In the genomic region with DNA sequence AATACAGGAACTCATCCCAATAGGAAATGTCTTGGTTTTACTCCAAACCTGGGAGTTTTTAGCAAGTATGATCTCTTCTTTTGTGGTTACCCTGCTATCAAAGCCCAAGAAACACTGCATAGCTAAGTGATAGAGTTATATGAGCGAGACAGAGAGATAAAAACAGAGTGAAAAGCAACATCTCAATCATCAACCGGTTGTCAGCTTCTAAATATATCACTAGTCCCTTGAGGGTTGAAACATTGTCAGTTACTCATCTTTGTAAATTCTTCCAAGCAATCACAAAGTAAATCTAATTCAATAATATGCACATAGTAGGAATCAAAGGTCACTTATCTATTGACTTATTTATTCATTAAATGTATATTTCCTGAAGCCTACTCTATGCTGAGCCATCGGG, we compare ENCODE assay signal across 26 cellular contexts.
"Had no signal": no experiment of that assay in that cellular context is flagged by ENCODE, and none has a peak within 500 bp of the region (broad histone marks: within the 10 kb centered on the region; RNA-seq: fewer than 3 reads in every experiment).

No MANE protein-coding gene starts in this region.

- H3K27ac ChIP-seq: adrenal gland, cardiac muscle cell, SJCRH30, SK-N-MC had no signal

- H3K27me3 ChIP-seq: adrenal gland, cardiac muscle cell, SJCRH30 had no signal

- ATAC-seq: activated CD8-positive, alpha-beta T cell treated with anti-CD3 and anti-CD28 coated beads, Interleukin-2, amount 10 ng/mL, durations not matched to agents 7 days and 5 days; activated naive CD4-positive, alpha-beta T cell treated with anti-CD3 and anti-CD28 coated beads, Interleukin-2, amount 50 U/mL, for 72 hours; Panc1 had no signal

- H3K36me3 ChIP-seq: adrenal gland, cardiac muscle cell, SJCRH30 had no signal

- H3K4me1 Mint-ChIP-seq: activated CD4-positive, alpha-beta T cell treated with anti-CD3 and anti-CD28 coated beads, Interleukin-2, amount 10 ng/mL, durations not matched to agents 7 days and 5 days; central memory CD8-positive, alpha-beta T cell had no signal

- DNase-seq: activated CD4-positive, alpha-beta T cell treated with anti-CD3 and anti-CD28 coated beads, Interleukin-2, amount 10 ng/mL, durations not matched to agents 7 days and 5 days; activated CD4-positive, alpha-beta T cell treated with anti-CD3 and anti-CD28 coated beads, Interleukin-2, amount 50 U/mL, for 48 hours; activated CD8-positive, alpha-beta T cell treated with anti-CD3 and anti-CD28 coated beads, Interleukin-2, amount 10 ng/mL, durations not matched to agents 7 days and 5 days; activated gamma-delta T cell treated with Interleukin-2 at 50 U/mL for 16 hours; activated naive CD4-positive, alpha-beta T cell treated with anti-CD3 and anti-CD28 coated beads for 36 hours; activated T-cell treated with anti-CD3 and anti-CD28 coated beads, Interleukin-2, amount 50 U/mL, for 24 hours; adrenal gland; anterior cingulate cortex; Kasumi-1; KG1; MM.1S; NCI-H1092 treated with DMSO at 0.1 percent for 48 hours; NCI-H1417; NCI-H187 treated with DMSO at 0.1 percent for 48 hours; NCI-H2081; NCI-H345; NCI-H524 treated with DMSO at 0.1 percent for 48 hours; SHP77; SJCRH30; T1000 had no signal

- H3K36me3 Mint-ChIP-seq: activated naive CD4-positive, alpha-beta T cell treated with anti-CD3 and anti-CD28 coated beads, Interleukin-2, amount 50 U/mL, for 72 hours had no signal

- H3K27ac Mint-ChIP-seq: activated CD4-positive, alpha-beta T cell treated with anti-CD3 and anti-CD28 coated beads, Interleukin-2, amount 10 ng/mL, durations not matched to agents 7 days and 5 days; activated CD8-positive, alpha-beta T cell treated with anti-CD3 and anti-CD28 coated beads, Interleukin-2, amount 10 ng/mL, durations not matched to agents 7 days and 5 days; activated naive CD4-positive, alpha-beta T cell treated with anti-CD3 and anti-CD28 coated beads for 36 hours; activated naive CD4-positive, alpha-beta T cell treated with anti-CD3 and anti-CD28 coated beads, Interleukin-2, amount 50 U/mL, for 72 hours; activated T-cell treated with anti-CD3 and anti-CD28 coated beads, Interleukin-2, amount 50 U/mL, for 24 hours; activated T-helper 2 cell treated with anti-CD3 and anti-CD28 coated beads, Interferon-gamma antibody, Interleukin-2, Interleukin-4, amounts not matched to agents 10 μg/mL and 5 μg/mL and 100 μg/mL, durations not matched to agents 14 hours and 24 hours and 36 hours had no signal

- H3K4me3 Mint-ChIP-seq: activated CD4-positive, alpha-beta T cell treated with anti-CD3 and anti-CD28 coated beads, Interleukin-2, amount 10 ng/mL, durations not matched to agents 7 days and 5 days; activated CD8-positive, alpha-beta T cell treated with anti-CD3 and anti-CD28 coated beads, Interleukin-2, amount 10 ng/mL, durations not matched to agents 7 days and 5 days; activated naive CD4-positive, alpha-beta T cell treated with anti-CD3 and anti-CD28 coated beads for 36 hours; activated T-cell treated with anti-CD3 and anti-CD28 coated beads, Interleukin-2, amount 50 U/mL, for 24 hours; central memory CD8-positive, alpha-beta T cell had no signal

- H3K27me3 Mint-ChIP-seq: activated CD4-positive, alpha-beta T cell treated with anti-CD3 and anti-CD28 coated beads, Interleukin-2, amount 10 ng/mL, durations not matched to agents 7 days and 5 days; central memory CD8-positive, alpha-beta T cell had no signal

- H3K4me1 ChIP-seq: adrenal gland, SJCRH30 had no signal

- H3K4me3 ChIP-seq: adrenal gland, cardiac muscle cell, SJCRH30, SK-N-MC had no signal

- H3K9me3 ChIP-seq: adrenal gland, SJCRH30 had no signal
